29 cellular contexts compared by ENCODE assay signal in genomic region chr10:5360318-5360915, GRCh38. TPM values are rescaled to one million over a fixed set of nuclear protein-coding genes. Genes with fewer than 3 reads are reported as not detected.
"Had no signal": no experiment of that assay in that cellular context is flagged by ENCODE, and none has a peak within 500 bp of the region (broad histone marks: within the 10 kb centered on the region; RNA-seq: fewer than 3 reads in every experiment).

No MANE protein-coding gene starts in this region.

- DNase-seq: activated B cell treated with CpG ODN at 0.5 μM for 24 hours; activated CD4-positive, alpha-beta T cell treated with anti-CD3 and anti-CD28 coated beads for 36 hours; activated CD4-positive, alpha-beta T cell treated with anti-CD3 and anti-CD28 coated beads, Interleukin-2, amount 50 U/mL, for 4 hours; activated CD8-positive, alpha-beta memory T cell treated with anti-CD3 and anti-CD28 coated beads for 24 hours; activated CD8-positive, alpha-beta memory T cell treated with anti-CD3 and anti-CD28 coated beads, Interleukin-2, amount 50 U/mL, for 4 hours; activated naive CD4-positive, alpha-beta T cell treated with anti-CD3 and anti-CD28 coated beads for 36 hours; activated naive CD8-positive, alpha-beta T cell treated with anti-CD3 and anti-CD28 coated beads, Interleukin-2, amount 10 ng/mL, durations not matched to agents 7 days and 5 days; activated T-cell treated with anti-CD3 and anti-CD28 coated beads, Interleukin-2, amount 50 U/mL, for 4 hours; amniotic stem cell; colonic mucosa; endodermal cell; esophagus squamous epithelium; gastrocnemius medialis; head of caudate nucleus; natural killer cell; spleen; stimulated activated CD4-positive, alpha-beta T cell treated with anti-CD3 and anti-CD28 coated beads, Interleukin-4, amount 100 ng/mL, for 1 hour; stimulated activated naive CD4-positive, alpha-beta T cell; T-helper 9 cell; testis; trophoblast cell; uterus had no signal

- H3K4me1 ChIP-seq: colonic mucosa, esophagus squamous epithelium, gastrocnemius medialis, prostate gland, spleen, testis, uterus had no signal

- H3K27ac ChIP-seq: colonic mucosa, esophagus squamous epithelium, gastrocnemius medialis, prostate gland, spleen, testis, uterus had no signal

- H3K36me3 ChIP-seq: colonic mucosa, esophagus squamous epithelium, gastrocnemius medialis, prostate gland, spleen, uterus had no signal

- H3K9me3 ChIP-seq: colonic mucosa, esophagus squamous epithelium, gastrocnemius medialis, prostate gland, spleen, testis, uterus had no signal

- ATAC-seq: activated CD4-positive, alpha-beta T cell treated with anti-CD3 and anti-CD28 coated beads for 36 hours; activated T-cell treated with anti-CD3 and anti-CD28 coated beads, Interleukin-2, amount 50 U/mL, for 4 hours; gastrocnemius medialis; left lobe of liver; natural killer cell had no signal

- H3K4me3 ChIP-seq: colonic mucosa, esophagus squamous epithelium, gastrocnemius medialis, lung, prostate gland, spleen, testis, uterus had no signal

- H3K27me3 ChIP-seq: colonic mucosa, testis, uterus had no signal

RNA-seq across cellular contexts. Expression of gene UCN3, which starts 4.3 kb away (rescaled TPM):
- total RNA-seq: activated B cell treated with CpG ODN at 0.5 μM for 24 hours; activated CD4-positive, alpha-beta T cell treated with anti-CD3 and anti-CD28 coated beads for 36 hours; activated naive CD4-positive, alpha-beta T cell treated with anti-CD3 and anti-CD28 coated beads for 36 hours; activated naive CD8-positive, alpha-beta T cell treated with anti-CD3 and anti-CD28 coated beads, Interleukin-2, amount 10 ng/mL, durations not matched to agents 7 days and 5 days; activated T-cell treated with anti-CD3 and anti-CD28 coated beads, Interleukin-2, amount 50 U/mL, for 4 hours; activated T-helper 2 cell treated with anti-CD3 and anti-CD28 coated beads, Interferon-gamma antibody, Interleukin-2, Interleukin-4, amounts not matched to agents 10 μg/mL and 5 μg/mL and 100 μg/mL, durations not matched to agents 14 hours and 24 hours and 36 hours; bronchial epithelial cell; endodermal cell; esophagus squamous epithelium; gastrocnemius medialis; left lobe of liver; natural killer cell; osteocyte; prostate gland; spleen; testis; uterus had no signal
- polyA plus RNA-seq: keratinocyte, spleen had no signal

RNA-seq across cellular contexts. Expression of gene TUBAL3, which starts 44.2 kb away (rescaled TPM):
- total RNA-seq: activated B cell treated with CpG ODN at 0.5 μM for 24 hours; activated CD4-positive, alpha-beta T cell treated with anti-CD3 and anti-CD28 coated beads for 36 hours; activated naive CD4-positive, alpha-beta T cell treated with anti-CD3 and anti-CD28 coated beads for 36 hours; activated naive CD8-positive, alpha-beta T cell treated with anti-CD3 and anti-CD28 coated beads, Interleukin-2, amount 10 ng/mL, durations not matched to agents 7 days and 5 days; activated T-cell treated with anti-CD3 and anti-CD28 coated beads, Interleukin-2, amount 50 U/mL, for 4 hours; activated T-helper 2 cell treated with anti-CD3 and anti-CD28 coated beads, Interferon-gamma antibody, Interleukin-2, Interleukin-4, amounts not matched to agents 10 μg/mL and 5 μg/mL and 100 μg/mL, durations not matched to agents 14 hours and 24 hours and 36 hours; endodermal cell; left lobe of liver; natural killer cell; osteocyte; spleen; uterus had no signal
- polyA plus RNA-seq: spleen had no signal
